Comparison of ENCODE assay signal across 24 cellular contexts in genomic region chr9:135305546-135306180, GRCh38.
"Had no signal": no experiment of that assay in that cellular context is flagged by ENCODE, and none has a peak within 500 bp of the region (broad histone marks: within the 10 kb centered on the region; RNA-seq: fewer than 3 reads in every experiment).

No MANE protein-coding gene starts in this region.

- H3K4me3 Mint-ChIP-seq: activated CD4-positive, alpha-beta T cell treated with anti-CD3 and anti-CD28 coated beads for 36 hours; activated naive CD4-positive, alpha-beta T cell treated with anti-CD3 and anti-CD28 coated beads, Interleukin-2, amount 10 ng/mL, durations not matched to agents 7 days and 5 days; mesothelial cell of epicardium; naive B cell; nephron progenitor cell; stimulated activated naive B cell treated with anti-CD40 and anti-IgM and Interleukin-4, amounts not matched to agents 10 μg/mL and 1 μg/mL and 100 μg/mL, for 72 hours had no signal

- DNase-seq: activated CD4-positive, alpha-beta T cell treated with anti-CD3 and anti-CD28 coated beads for 36 hours; activated CD4-positive, alpha-beta T cell treated with anti-CD3 and anti-CD28 coated beads, Interleukin-2, amount 50 U/mL, for 48 hours; activated CD4-positive, CD25-positive, alpha-beta regulatory T cell; activated gamma-delta T cell; activated naive CD4-positive, alpha-beta T cell treated with anti-CD3 and anti-CD28 coated beads, Interleukin-2, amount 10 ng/mL, durations not matched to agents 7 days and 5 days; amygdala; caudate nucleus; hippocampal formation; left cardiac atrium; mammary epithelial cell; naive B cell; nephron progenitor cell; psoas muscle; stimulated activated CD4-positive, alpha-beta T cell treated with anti-CD3 and anti-CD28 coated beads, Interleukin-15, amount 100 ng/mL, for 24 hours; stimulated activated CD4-positive, alpha-beta T cell treated with anti-CD3 and anti-CD28 coated beads, Interleukin-2, amount 100 ng/mL, for 24 hours; stimulated activated naive B cell treated with anti-CD40 and anti-IgM and Interleukin-4, amounts not matched to agents 10 μg/mL and 1 μg/mL and 100 μg/mL, for 72 hours; tibial artery had no signal

- H3K27me3 Mint-ChIP-seq: activated naive CD4-positive, alpha-beta T cell treated with anti-CD3 and anti-CD28 coated beads, Interleukin-2, amount 10 ng/mL, durations not matched to agents 7 days and 5 days had no signal

- H3K36me3 ChIP-seq: gastroesophageal sphincter, neutrophil, pancreas, suprapubic skin, tibial artery had no signal

- H3K27ac Mint-ChIP-seq: activated CD4-positive, alpha-beta T cell treated with anti-CD3 and anti-CD28 coated beads for 36 hours; activated naive CD4-positive, alpha-beta T cell treated with anti-CD3 and anti-CD28 coated beads, Interleukin-2, amount 10 ng/mL, durations not matched to agents 7 days and 5 days; mesothelial cell of epicardium; naive B cell; nephron progenitor cell; stimulated activated naive B cell treated with anti-CD40 and anti-IgM and Interleukin-4, amounts not matched to agents 10 μg/mL and 1 μg/mL and 100 μg/mL, for 72 hours had no signal

- H3K9me3 ChIP-seq: gastroesophageal sphincter, neutrophil, pancreas, psoas muscle, suprapubic skin had no signal

- FAIRE-seq: endothelial cell of umbilical vein, keratinocyte, pancreas had no signal

- H3K27ac ChIP-seq: neutrophil, pancreas, psoas muscle, suprapubic skin, tibial artery had no signal

- H3K4me3 ChIP-seq: gastroesophageal sphincter, pancreas, psoas muscle, suprapubic skin, tibial artery had no signal

- H3K4me1 ChIP-seq: gastroesophageal sphincter, pancreas, psoas muscle, tibial artery had no signal

- H3K36me3 Mint-ChIP-seq: activated naive CD4-positive, alpha-beta T cell treated with anti-CD3 and anti-CD28 coated beads, Interleukin-2, amount 10 ng/mL, durations not matched to agents 7 days and 5 days; mesothelial cell of epicardium; stimulated activated naive B cell treated with anti-CD40 and anti-IgM and Interleukin-4, amounts not matched to agents 10 μg/mL and 1 μg/mL and 100 μg/mL, for 72 hours had no signal

- ATAC-seq: activated CD4-positive, alpha-beta T cell treated with anti-CD3 and anti-CD28 coated beads for 36 hours; gastroesophageal sphincter; left cardiac atrium; pancreas; psoas muscle; stimulated activated naive B cell treated with anti-CD40 and anti-IgM and Interleukin-4, amounts not matched to agents 10 μg/mL and 1 μg/mL and 100 μg/mL, for 72 hours had no signal

- H3K4me1 Mint-ChIP-seq: activated CD4-positive, alpha-beta T cell treated with anti-CD3 and anti-CD28 coated beads for 36 hours; activated naive CD4-positive, alpha-beta T cell treated with anti-CD3 and anti-CD28 coated beads, Interleukin-2, amount 10 ng/mL, durations not matched to agents 7 days and 5 days; mesothelial cell of epicardium; nephron progenitor cell; stimulated activated naive B cell treated with anti-CD40 and anti-IgM and Interleukin-4, amounts not matched to agents 10 μg/mL and 1 μg/mL and 100 μg/mL, for 72 hours had no signal

- H3K27me3 ChIP-seq: neutrophil, pancreas had no signal

- H3K9me3 Mint-ChIP-seq: activated naive CD4-positive, alpha-beta T cell treated with anti-CD3 and anti-CD28 coated beads, Interleukin-2, amount 10 ng/mL, durations not matched to agents 7 days and 5 days; mesothelial cell of epicardium; nephron progenitor cell had no signal
